Comparison of ENCODE assay signal across 22 cellular contexts in the genomic region with DNA sequence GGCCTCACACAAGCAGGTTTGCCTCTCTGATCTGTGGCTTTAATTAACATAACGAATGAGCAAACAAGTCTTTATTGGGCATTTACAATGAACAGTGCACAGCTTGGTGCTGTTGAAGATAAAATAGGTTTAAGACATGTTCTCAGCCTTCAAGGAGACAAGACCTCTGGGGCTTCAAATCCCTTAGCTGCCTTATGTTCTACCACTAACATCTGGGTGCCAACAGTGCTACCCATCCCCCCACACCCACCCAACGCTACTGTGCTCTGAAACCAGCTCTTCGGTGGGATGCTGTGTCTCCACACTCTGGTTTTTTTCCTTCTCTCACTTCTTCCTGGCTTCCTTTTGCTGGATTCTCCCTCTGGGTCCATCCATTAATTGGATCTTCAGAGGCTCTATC. TPM values are rescaled to one million over a fixed set of nuclear protein-coding genes. Genes with fewer than 3 reads are reported as not detected.
DNase-seq lines count a peak whose midpoint lies in the region; ATAC-seq and TF ChIP-seq lines count a peak whose summit lies in the region.
"Had no signal": no experiment of that assay in that cellular context is flagged by ENCODE, and none has a peak within 500 bp of the region (broad histone marks: within the 10 kb centered on the region; RNA-seq: fewer than 3 reads in every experiment).

No MANE protein-coding gene starts in this region.

- H4K20me1 ChIP-seq in DOHH2 (ENCODE audit: control insufficient read depth, insufficient read depth, low read depth, low read length), result no peaks in the 10 kb centered on the region
- H4K20me1 ChIP-seq in Loucy (ENCODE audit: insufficient read depth, low read length, poor library complexity, severe bottlenecking), result no peaks in the 10 kb centered on the region

- H3K4me1 ChIP-seq in DOHH2 (ENCODE audit: control insufficient read depth, low read length) (peaks cover 30% of the 10 kb centered on the region), Loucy (ENCODE audit: insufficient read depth, low read length, poor library complexity, severe bottlenecking) (peaks cover 87% of the 10 kb centered on the region), spleen (peaks cover 0 to 8% (median 0%) of the 10 kb centered on the region in 6 donors)
- H3K4me1 ChIP-seq: HAP-1, SJCRH30 had no signal

- TF ChIP-seq POLR2A in spleen (IDR thresholded peaks at IDR 0.05), result no peak

- WGBS in spleen, 5 donors, result 50 to 87% (median 67%) methylated on average over 3 of the region's 3 CpGs

- no peaks in the 10 kb centered on the region for H3K4me1 Mint-ChIP-seq in immature natural killer cell
- H3K4me1 Mint-ChIP-seq: CD8-positive, alpha-beta memory T cell had no signal

- no peak overlapping the region for H3K4me3 Mint-ChIP-seq in immature natural killer cell
- H3K4me3 Mint-ChIP-seq: CD14-positive monocyte; CD8-positive, alpha-beta memory T cell had no signal

- H3K36me3 ChIP-seq in DOHH2 (ENCODE audit: control insufficient read depth, low read length) (peaks cover 11% of the 10 kb centered on the region), Loucy (ENCODE audit: insufficient read depth, low read length) (no peaks in the 10 kb centered on the region), SK-N-MC (ENCODE audit: insufficient read depth, low read length) (no peaks in the 10 kb centered on the region), spleen (no peaks in the 10 kb centered on the region)
- H3K36me3 ChIP-seq: HAP-1, SJCRH30 had no signal

- H3F3A ChIP-seq in DOHH2 (ENCODE audit: control insufficient read depth, insufficient read depth) (peaks cover 6% of the 10 kb centered on the region; the same call in 1 of the 2 replicates), Loucy (ENCODE audit: low read depth) (peaks cover 21% of the 10 kb centered on the region)

- ATAC-seq in GM19328 (IDR thresholded peaks at IDR 0.05; ENCODE audit: unreplicated experiment), result no peak
- no peak for ATAC-seq in GM21528 (IDR thresholded peaks at IDR 0.05; ENCODE audit: low FRiP score, unreplicated experiment)
- ATAC-seq: Right ventricle myocardium inferior had no signal

- H3K27me3 ChIP-seq in DOHH2 (ENCODE audit: control insufficient read depth, low read length) (no peaks in the 10 kb centered on the region), Loucy (ENCODE audit: insufficient read depth, low read length, poor library complexity, severe bottlenecking) (no peaks in the 10 kb centered on the region), spleen (replicated peaks in 1 of 7) (no peaks in the 10 kb centered on the region)
- H3K27me3 ChIP-seq: SJCRH30 had no signal

- no peak for DNase-seq in SK-N-MC (ENCODE audit: low read depth, low spot score)
- DNase-seq in spleen, result peak; percentile 7
- no peak for DNase-seq in cerebellar nuclear complex (lab: John Stamatoyannopoulos, UW)
- no peak for DNase-seq in immature natural killer cell
- DNase-seq: CD8-positive, alpha-beta memory T cell; DMS79 treated with DMSO at 0.1 percent for 48 hours; GOT3; IMR-90; Karpas-422; MV-4-11; NCI-H1105 treated with DMSO at 0.1 percent for 48 hours; NCI-H1930; NCI-H446 treated with DMSO at 0.1 percent for 48 hours; PC-9; SJCRH30 had no signal

- H3K9me3 ChIP-seq in DOHH2 (ENCODE audit: control insufficient read depth, insufficient read depth, low read length), result no peaks in the 10 kb centered on the region
- no peaks in the 10 kb centered on the region for H3K9me3 ChIP-seq in Loucy (ENCODE audit: insufficient read depth, low read depth, low read length)
- no peaks in the 10 kb centered on the region for H3K9me3 ChIP-seq in SK-N-MC (ENCODE audit: low read depth, low read length)
- no peaks in the 10 kb centered on the region for H3K9me3 ChIP-seq in spleen
- H3K9me3 ChIP-seq: HAP-1, SJCRH30 had no signal

- no peaks in the 10 kb centered on the region for H3K27me3 Mint-ChIP-seq in immature natural killer cell (ENCODE audit: low read depth in 3 of 3)

- no peaks in the 10 kb centered on the region for H3K9me3 Mint-ChIP-seq in immature natural killer cell
- H3K9me3 Mint-ChIP-seq: CD8-positive, alpha-beta memory T cell had no signal

- H3K4me3 ChIP-seq in DOHH2 (ENCODE audit: low read length) (peak overlapping the region; percentile 40), Loucy (ENCODE audit: low read length, poor library complexity, severe bottlenecking) (peak overlapping the region; percentile 64), SK-N-MC (no peak overlapping the region), spleen (no peak overlapping the region)
- H3K4me3 ChIP-seq: HAP-1, PC-9, SJCRH30 had no signal

- TF ChIP-seq CTCF in DOHH2 (IDR thresholded peaks at IDR 0.05; ENCODE audit: low read depth, low read length, poor library complexity, severe bottlenecking) (no peak), Loucy (conservative IDR thresholded peaks at IDR 0.05; ENCODE audit: low read length) (no peak), spleen (IDR thresholded peaks at IDR 0.05 in 8 of 11, conservative IDR thresholded peaks at IDR 0.05 in 3 of 11) (no peak)

- no peak overlapping the region for H3K27ac Mint-ChIP-seq in immature natural killer cell
- H3K27ac Mint-ChIP-seq: CD8-positive, alpha-beta memory T cell had no signal

- no peaks in the 10 kb centered on the region for H3K36me3 Mint-ChIP-seq in immature natural killer cell
- H3K36me3 Mint-ChIP-seq: CD14-positive monocyte; CD8-positive, alpha-beta memory T cell had no signal

- H3K9me2 ChIP-seq in DOHH2 (replicated peaks; ENCODE audit: control insufficient read depth, low read length) (no peaks in the 10 kb centered on the region), Loucy (replicated peaks; ENCODE audit: low read depth, low read length) (no peaks in the 10 kb centered on the region)

- intact Hi-C loops in spleen (cut with DNase I; ENCODE audit: low total_unique reads), result no loop called here

- H3K4me2 ChIP-seq in DOHH2 (ENCODE audit: low read length), result peak overlapping the region; percentile 58
- peak overlapping the region; percentile 86 for H3K4me2 ChIP-seq in Loucy (ENCODE audit: low read depth, low read length, poor library complexity, severe bottlenecking)
- H3K4me2 ChIP-seq: PC-9 had no signal

- no peak overlapping the region for H2AFZ ChIP-seq in Loucy (ENCODE audit: low read length)
- H2AFZ ChIP-seq: PC-9 had no signal

- H3K27ac ChIP-seq in DOHH2 (ENCODE audit: low read depth, low read length), result peak overlapping the region; percentile 92
- H3K27ac ChIP-seq in SK-N-MC, result peak overlapping the region; percentile 30; the same call in 1 of the 2 replicates
- H3K27ac ChIP-seq in spleen, result no peak overlapping the region
- H3K27ac ChIP-seq: PC-9, SJCRH30 had no signal

- H3K79me2 ChIP-seq in DOHH2 (ENCODE audit: control insufficient read depth, low read length), result no peaks in the 10 kb centered on the region
- peaks cover 76% of the 10 kb centered on the region for H3K79me2 ChIP-seq in Loucy (ENCODE audit: insufficient read depth, low read length)

- H3K9ac ChIP-seq in Loucy (ENCODE audit: low read depth, low read length, poor library complexity, severe bottlenecking) (peak overlapping the region; percentile 93), SK-N-MC (ENCODE audit: insufficient read length) (no peak overlapping the region)

RNA-seq across cellular contexts. Expression of a gene that starts 14.1 kb away (rescaled TPM):
- 10 to 100 TPM; 21.3 to 40.3 (median 28.9) TPM for total RNA-seq in spleen
- polyA plus RNA-seq in spleen (10 to 100 TPM in 1 of 3 donors, 1 to 10 TPM in 2; 6.5 to 11.3 (median 8.5) TPM), immature natural killer cell (10 to 100 TPM; 46.7 to 96.9 (median 50.4) TPM)

Comparison
In these comparisons a context has a peak if more than half of its experiments do, and no peak if none do; other contexts are left out.
1. H3K27ac ChIP-seq: peak in DOHH2 (single experiment) and SK-N-MC (single experiment); none in spleen (0 of 8).
2. H3K4me3 ChIP-seq: peak in DOHH2 (single experiment) and Loucy (single experiment); none in SK-N-MC (single experiment) and spleen (0 of 8).